24 cellular contexts compared by ENCODE assay signal in genomic region chr11:95306816-95307215, GRCh38.
"Had no signal": no experiment of that assay in that cellular context is flagged by ENCODE, and none has a peak within 500 bp of the region (broad histone marks: within the 10 kb centered on the region; RNA-seq: fewer than 3 reads in every experiment).

No MANE protein-coding gene starts in this region.

- H3K27ac ChIP-seq: colonic mucosa, dorsolateral prefrontal cortex, left ventricle myocardium inferior, right lobe of liver, stomach, suprapubic skin had no signal

- H3K9me3 Mint-ChIP-seq: activated CD4-positive, alpha-beta memory T cell treated with anti-CD3 and anti-CD28 coated beads, Interleukin-2, amount 10 ng/mL, durations not matched to agents 7 days and 5 days; activated CD4-positive, alpha-beta T cell treated with anti-CD3 and anti-CD28 coated beads, Interleukin-2, amount 10 ng/mL, durations not matched to agents 24 days and 14 days; activated naive CD4-positive, alpha-beta T cell treated with anti-CD3 and anti-CD28 coated beads for 36 hours; activated T-cell treated with anti-CD3 and anti-CD28 coated beads, Interleukin-2, amount 50 U/mL, for 72 hours; effector memory CD8-positive, alpha-beta T cell; stimulated activated effector memory CD8-positive, alpha-beta T cell treated with anti-CD3 and anti-CD28 coated beads, Interleukin-12 subunit alpha, Interleukin-12 subunit beta, amount 100 ng/mL, for 72 hours had no signal

- ATAC-seq: activated T-cell treated with anti-CD3 and anti-CD28 coated beads, Interleukin-2, amount 50 U/mL, for 72 hours; effector memory CD8-positive, alpha-beta T cell; esophagus mucosa; stimulated activated effector memory CD8-positive, alpha-beta T cell treated with anti-CD3 and anti-CD28 coated beads, Interleukin-12 subunit alpha, Interleukin-12 subunit beta, amount 100 ng/mL, for 72 hours had no signal

- H3K4me1 Mint-ChIP-seq: activated CD4-positive, alpha-beta memory T cell treated with anti-CD3 and anti-CD28 coated beads, Interleukin-2, amount 10 ng/mL, durations not matched to agents 7 days and 5 days; stimulated activated effector memory CD8-positive, alpha-beta T cell treated with anti-CD3 and anti-CD28 coated beads, Interleukin-12 subunit alpha, Interleukin-12 subunit beta, amount 100 ng/mL, for 72 hours had no signal

- H3K4me3 ChIP-seq: colonic mucosa, dorsolateral prefrontal cortex, hepatocyte, left ventricle myocardium inferior, right lobe of liver, stomach, suprapubic skin, tibial nerve had no signal

- H3K27ac Mint-ChIP-seq: activated CD4-positive, alpha-beta memory T cell treated with anti-CD3 and anti-CD28 coated beads, Interleukin-2, amount 10 ng/mL, durations not matched to agents 7 days and 5 days; activated CD4-positive, alpha-beta T cell treated with anti-CD3 and anti-CD28 coated beads, Interleukin-2, amount 10 ng/mL, durations not matched to agents 24 days and 14 days; activated naive CD4-positive, alpha-beta T cell treated with anti-CD3 and anti-CD28 coated beads for 36 hours; activated naive CD8-positive, alpha-beta T cell treated with anti-CD3 and anti-CD28 coated beads, Interleukin-2, amount 10 ng/mL, durations not matched to agents 7 days and 5 days; activated T-cell treated with anti-CD3 and anti-CD28 coated beads, Interleukin-2, amount 50 U/mL, for 72 hours; effector memory CD8-positive, alpha-beta T cell; stimulated activated effector memory CD8-positive, alpha-beta T cell treated with anti-CD3 and anti-CD28 coated beads, Interleukin-12 subunit alpha, Interleukin-12 subunit beta, amount 100 ng/mL, for 72 hours had no signal

- H3K36me3 ChIP-seq: colonic mucosa, left ventricle myocardium inferior, right lobe of liver, stomach, suprapubic skin, tibial nerve had no signal

- H3K4me1 ChIP-seq: colonic mucosa, left ventricle myocardium inferior, right lobe of liver had no signal

- H3K27me3 Mint-ChIP-seq: activated CD4-positive, alpha-beta memory T cell treated with anti-CD3 and anti-CD28 coated beads, Interleukin-2, amount 10 ng/mL, durations not matched to agents 7 days and 5 days; activated CD4-positive, alpha-beta T cell treated with anti-CD3 and anti-CD28 coated beads, Interleukin-2, amount 10 ng/mL, durations not matched to agents 24 days and 14 days had no signal

- H3K36me3 Mint-ChIP-seq: activated naive CD8-positive, alpha-beta T cell treated with anti-CD3 and anti-CD28 coated beads, Interleukin-2, amount 10 ng/mL, durations not matched to agents 7 days and 5 days; stimulated activated effector memory CD8-positive, alpha-beta T cell treated with anti-CD3 and anti-CD28 coated beads, Interleukin-12 subunit alpha, Interleukin-12 subunit beta, amount 100 ng/mL, for 72 hours had no signal

- H3K4me3 Mint-ChIP-seq: activated CD4-positive, alpha-beta memory T cell treated with anti-CD3 and anti-CD28 coated beads, Interleukin-2, amount 10 ng/mL, durations not matched to agents 7 days and 5 days; activated CD4-positive, alpha-beta T cell treated with anti-CD3 and anti-CD28 coated beads, Interleukin-2, amount 10 ng/mL, durations not matched to agents 24 days and 14 days; activated naive CD4-positive, alpha-beta T cell treated with anti-CD3 and anti-CD28 coated beads for 36 hours; activated naive CD8-positive, alpha-beta T cell treated with anti-CD3 and anti-CD28 coated beads, Interleukin-2, amount 10 ng/mL, durations not matched to agents 7 days and 5 days; activated T-cell treated with anti-CD3 and anti-CD28 coated beads, Interleukin-2, amount 50 U/mL, for 72 hours; effector memory CD8-positive, alpha-beta T cell; stimulated activated effector memory CD8-positive, alpha-beta T cell treated with anti-CD3 and anti-CD28 coated beads, Interleukin-12 subunit alpha, Interleukin-12 subunit beta, amount 100 ng/mL, for 72 hours had no signal

- DNase-seq: activated CD4-positive, alpha-beta memory T cell treated with anti-CD3 and anti-CD28 coated beads, Interleukin-2, amount 10 ng/mL, durations not matched to agents 7 days and 5 days; activated CD4-positive, alpha-beta T cell treated with anti-CD3 and anti-CD28 coated beads, Interleukin-2, amount 10 ng/mL, durations not matched to agents 24 days and 14 days; activated effector memory CD4-positive, alpha-beta T cell treated with Interleukin-2 at 50 U/mL for 16 hours; activated naive CD4-positive, alpha-beta T cell treated with anti-CD3 and anti-CD28 coated beads for 36 hours; activated naive CD8-positive, alpha-beta T cell treated with anti-CD3 and anti-CD28 coated beads, Interleukin-2, amount 10 ng/mL, durations not matched to agents 7 days and 5 days; activated T-cell treated with anti-CD3 and anti-CD28 coated beads, Interleukin-2, amount 50 U/mL, for 72 hours; amniotic stem cell; colonic mucosa; dorsolateral prefrontal cortex; effector memory CD8-positive, alpha-beta T cell; foreskin melanocyte; glutamatergic neuron; left ventricle myocardium inferior; mesenchymal stem cell; nucleus accumbens; right lobe of liver; small intestine; stimulated activated CD4-positive, alpha-beta T cell treated with anti-CD3 and anti-CD28 coated beads, Interleukin-2, amount 100 ng/mL, for 24 hours; stomach had no signal

- H3K27me3 ChIP-seq: colonic mucosa, dorsolateral prefrontal cortex, hepatocyte, right lobe of liver, stomach, suprapubic skin, tibial nerve had no signal

- H3K9me3 ChIP-seq: colonic mucosa, left ventricle myocardium inferior, right lobe of liver, stomach, suprapubic skin, tibial nerve had no signal
